In the genomic region with DNA sequence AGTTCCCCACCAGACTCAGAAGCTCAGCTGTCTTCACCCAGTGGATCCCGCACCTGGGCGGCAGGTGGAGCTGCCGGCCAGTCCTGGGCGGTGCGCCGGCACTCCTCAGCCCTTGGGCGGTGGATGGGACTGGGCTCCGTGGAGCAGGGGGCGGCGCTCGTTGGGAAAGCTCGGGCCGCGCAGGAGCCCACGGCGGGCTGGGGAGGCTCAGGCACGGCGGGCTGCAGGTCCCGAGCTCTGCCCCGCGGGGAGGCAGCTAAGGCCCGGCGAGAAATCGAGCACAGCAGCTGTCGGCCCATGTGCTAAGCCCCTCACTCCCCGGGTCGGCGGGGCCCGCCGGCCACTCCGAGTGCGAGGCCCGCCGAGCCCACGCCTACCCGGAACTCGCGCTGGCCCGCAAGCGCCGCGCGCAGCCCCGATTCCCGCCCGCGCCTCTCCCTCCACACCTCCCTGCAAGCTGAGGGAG, we compare ENCODE assay signal across 22 cellular contexts.
A peak's percentile ranks its signal among the peaks of the same experiment; 100 is the strongest.
DNase-seq lines count a peak whose midpoint lies in the region; ATAC-seq, FAIRE-seq and TF ChIP-seq lines count a peak whose summit lies in the region.
"Had no signal": no experiment of that assay in that cellular context is flagged by ENCODE, and none has a peak within 500 bp of the region (broad histone marks: within the 10 kb centered on the region; RNA-seq: fewer than 3 reads in every experiment).

No MANE protein-coding gene starts in this region.

- H3K4me2 ChIP-seq in GM23338, result peak overlapping the region; percentile 67
- no peak overlapping the region for H3K4me2 ChIP-seq in keratinocyte (ENCODE audit: control insufficient read depth, extremely low read depth, insufficient read depth, low read depth, low read length)
- H3K4me2 ChIP-seq in smooth muscle cell, result peak overlapping the region; percentile 84

- H3K4me1 Mint-ChIP-seq in GM23338, result no peaks in the 10 kb centered on the region
- H3K4me1 Mint-ChIP-seq: activated CD4-positive, alpha-beta T cell treated with anti-CD3 and anti-CD28 coated beads, Interleukin-2, amount 10 ng/mL, durations not matched to agents 7 days and 5 days; T-cell had no signal

- no peaks in the 10 kb centered on the region for H4K20me1 ChIP-seq in GM23338 (replicated peaks; ENCODE audit: insufficient read depth)
- H4K20me1 ChIP-seq in keratinocyte (ENCODE audit: control insufficient read depth, extremely low read depth, insufficient read depth, low read length), result no peaks in the 10 kb centered on the region
- no peaks in the 10 kb centered on the region for H4K20me1 ChIP-seq in smooth muscle cell (ENCODE audit: low read depth)

- TF ChIP-seq CTCF in GM23338 (conservative IDR thresholded peaks at IDR 0.05; ENCODE audit: low read depth in 2 of 2) (peak; percentile 68 to 87), keratinocyte (optimal IDR thresholded peaks at IDR 0.05 in 1 of 3, IDR thresholded peaks at IDR 0.05 in 1 of 3, conservative IDR thresholded peaks at IDR 0.05 in 1 of 3; ENCODE audit: extremely low read depth in 1 of 3, insufficient read depth in 2 of 3, low read length in 3 of 3) (peak in 2 of 3 experiments; percentile 24 to 33), smooth muscle cell (IDR thresholded peaks at IDR 0.05; ENCODE audit: borderline replicate concordance, insufficient read depth, poor library complexity, severe bottlenecking) (peak; percentile 29)

- peaks cover 17% of the 10 kb centered on the region for H3K9me3 Mint-ChIP-seq in GM23338

- peak; percentile 82 for DNase-seq in GM23338 (ENCODE audit: low spot score)
- peak; percentile 63 for DNase-seq in ecto neural progenitor cell (ENCODE audit: low spot score)
- DNase-seq in keratinocyte (ENCODE audit: low read depth, low spot score), result no peak
- no peak for DNase-seq in smooth muscle cell (lab: John Stamatoyannopoulos, UW; ENCODE audit: unreplicated experiment)
- no peak for DNase-seq in AML-193 (lab: John Stamatoyannopoulos, UW)
- DNase-seq in activated gamma-delta T cell (lab: John Stamatoyannopoulos, UW), result no peak
- DNase-seq: activated CD4-positive, alpha-beta T cell treated with anti-CD3 and anti-CD28 coated beads, Interleukin-2, amount 10 ng/mL, durations not matched to agents 7 days and 5 days; activated CD8-positive, alpha-beta memory T cell treated with anti-CD3 and anti-CD28 coated beads, Interleukin-2, amount 50 U/mL, for 48 hours; activated gamma-delta T cell treated with Interleukin-2 at 50 U/mL for 16 hours; CD8-positive, alpha-beta T cell; head of caudate nucleus; Kasumi-1; mucosa of descending colon; NCI-H1417 treated with DMSO at 0.1 percent for 48 hours; NCI-H2171; NCI-H748 treated with DMSO at 0.1 percent for 48 hours; SHP77 treated with DMSO at 0.1 percent for 48 hours; T-cell had no signal

- H3K9ac ChIP-seq in keratinocyte (ENCODE audit: control insufficient read depth, extremely low read depth, insufficient read depth, low read length), result no peak overlapping the region
- H3K9ac ChIP-seq in smooth muscle cell (ENCODE audit: low read depth), result no peak overlapping the region

- ATAC-seq in GM23338 (peak; percentile 64; the same call in 2 of the 3 replicates), HG03469 (IDR thresholded peaks at IDR 0.05; ENCODE audit: unreplicated experiment) (no peak)
- ATAC-seq: CD8-positive, alpha-beta T cell; left colon; mucosa of descending colon; T-cell had no signal

- H3K9me3 ChIP-seq in keratinocyte (ENCODE audit: control insufficient read depth, low read depth, low read length), result no peaks in the 10 kb centered on the region
- no peaks in the 10 kb centered on the region for H3K9me3 ChIP-seq in smooth muscle cell (replicated peaks; ENCODE audit: low read depth)
- H3K9me3 ChIP-seq: mucosa of descending colon, neutrophil, suprapubic skin had no signal

- no peaks in the 10 kb centered on the region for H3K27me3 ChIP-seq in GM23338 (ENCODE audit: insufficient read depth)
- H3K27me3 ChIP-seq in keratinocyte (ENCODE audit: control insufficient read depth, extremely low read depth, insufficient read depth, low read length), result no peaks in the 10 kb centered on the region
- H3K27me3 ChIP-seq in smooth muscle cell (ENCODE audit: low read depth), result no peaks in the 10 kb centered on the region
- H3K27me3 ChIP-seq: neutrophil, suprapubic skin had no signal

- no peaks in the 10 kb centered on the region for H3K36me3 ChIP-seq in GM23338 (ENCODE audit: insufficient read depth)
- H3K36me3 ChIP-seq in keratinocyte (ENCODE audit: control insufficient read depth in 2 of 2, extremely low read depth in 1 of 2, insufficient read depth in 2 of 2, low read length in 2 of 2), result no peaks in the 10 kb centered on the region
- H3K36me3 ChIP-seq in smooth muscle cell (ENCODE audit: low read depth), result no peaks in the 10 kb centered on the region
- H3K36me3 ChIP-seq: neutrophil, suprapubic skin had no signal

- FAIRE-seq in keratinocyte (lab: Jason Lieb, UNC), result no peak

- H3K27ac Mint-ChIP-seq in GM23338, result no peak overlapping the region
- H3K27ac Mint-ChIP-seq: activated CD4-positive, alpha-beta T cell treated with anti-CD3 and anti-CD28 coated beads, Interleukin-2, amount 10 ng/mL, durations not matched to agents 7 days and 5 days; CD8-positive, alpha-beta T cell; T-cell had no signal

- no peaks in the 10 kb centered on the region for H3K79me2 ChIP-seq in GM23338 (replicated peaks; ENCODE audit: insufficient read depth)
- no peaks in the 10 kb centered on the region for H3K79me2 ChIP-seq in keratinocyte (ENCODE audit: control insufficient read depth, insufficient read depth, low read length)
- H3K79me2 ChIP-seq in smooth muscle cell (ENCODE audit: low read depth), result no peaks in the 10 kb centered on the region

- H3K36me3 Mint-ChIP-seq in GM23338 (ENCODE audit: low read depth), result 0 out of 3 replicates have a peak, but pooled peaks cover 5% of the 10 kb centered on the region
- H3K36me3 Mint-ChIP-seq: CD8-positive, alpha-beta T cell; T-cell had no signal

- H3K4me1 ChIP-seq in GM23338 (ENCODE audit: insufficient read depth), result no peaks in the 10 kb centered on the region
- no peaks in the 10 kb centered on the region for H3K4me1 ChIP-seq in keratinocyte (ENCODE audit: control insufficient read depth, extremely low read depth, insufficient read depth, low read length)
- H3K4me1 ChIP-seq in smooth muscle cell (ENCODE audit: low read depth), result no peaks in the 10 kb centered on the region
- H3K4me1 ChIP-seq: suprapubic skin had no signal

- H2AFZ ChIP-seq in GM23338, result no peak overlapping the region; the same call in 1 of the 2 replicates
- H2AFZ ChIP-seq in keratinocyte (ENCODE audit: control insufficient read depth, low read length), result no peak overlapping the region
- H2AFZ ChIP-seq in smooth muscle cell (ENCODE audit: low read depth), result peak overlapping the region; percentile 82

- dilution Hi-C loops in keratinocyte (cut with MboI; ENCODE audit: extremely low pct_ligation_motif_present, low sequenced_read_pairs), result no loop called here

- H3F3A ChIP-seq in GM23338 (replicated peaks; ENCODE audit: low read depth) (no peaks in the 10 kb centered on the region), smooth muscle cell (ENCODE audit: low read depth) (no peaks in the 10 kb centered on the region)

- H3K4me3 Mint-ChIP-seq in GM23338, result no peak overlapping the region
- H3K4me3 Mint-ChIP-seq: activated CD4-positive, alpha-beta T cell treated with anti-CD3 and anti-CD28 coated beads, Interleukin-2, amount 10 ng/mL, durations not matched to agents 7 days and 5 days; CD8-positive, alpha-beta T cell; T-cell had no signal

- H3K4me3 ChIP-seq in GM23338 (peak overlapping the region; percentile 56), keratinocyte (ENCODE audit: control insufficient read depth in 2 of 3, extremely low read depth in 1 of 3, insufficient read depth in 2 of 3, low read depth in 1 of 3, low read length in 3 of 3) (peak overlapping the region in 1 of 3 experiments; percentile 25), smooth muscle cell (peak overlapping the region; percentile 48)
- H3K4me3 ChIP-seq: mucosa of descending colon, suprapubic skin had no signal

- WGBS in smooth muscle cell (ENCODE audit: low lambda C conversion rate), result 42% methylated on average over 21 of the region's 47 CpGs

- H3K27ac ChIP-seq in GM23338 (ENCODE audit: low read depth), result no peak overlapping the region
- H3K27ac ChIP-seq in keratinocyte (ENCODE audit: control insufficient read depth, insufficient read depth, low read length), result no peak overlapping the region
- no peak overlapping the region for H3K27ac ChIP-seq in smooth muscle cell (ENCODE audit: low read depth)
- H3K27ac ChIP-seq: neutrophil, suprapubic skin had no signal

- H3K9me1 ChIP-seq in keratinocyte (ENCODE audit: control insufficient read depth, extremely low read depth, insufficient read depth, low read length), result no peaks in the 10 kb centered on the region

- no peaks in the 10 kb centered on the region for H3K9me2 ChIP-seq in GM23338 (ENCODE audit: insufficient read depth)

- peaks cover 3% of the 10 kb centered on the region for H3K27me3 Mint-ChIP-seq in GM23338 (ENCODE audit: insufficient read depth, low read depth, poor library complexity)
- H3K27me3 Mint-ChIP-seq: activated CD4-positive, alpha-beta T cell treated with anti-CD3 and anti-CD28 coated beads, Interleukin-2, amount 10 ng/mL, durations not matched to agents 7 days and 5 days; T-cell had no signal

TF ChIP-seq in GM23338, 12 proteins besides CTCF, POLR2A, EP300 and RAD21 (continues in another document):
- TF ChIP-seq CREB1 (CRISPR knock-in tag; IDR thresholded peaks at IDR 0.05; ENCODE audit: low read depth), result no peak
- TF ChIP-seq ZNF114 (CRISPR knock-in tag; IDR thresholded peaks at IDR 0.05), result no peak

Comparison
In these comparisons a context has a peak if more than half of its experiments do, and no peak if none do; other contexts are left out.
1. DNase-seq: peak in GM23338 (single experiment) and ecto neural progenitor cell (single experiment); none in keratinocyte (single experiment), smooth muscle cell (single experiment), AML-193 (0 of 2) and activated gamma-delta T cell (single experiment).
2. Peak in every context shown above with its lines, with median percentiles within 50 percentile points of each other: CTCF ChIP-seq.